Comparison of ENCODE assay signal across 1 cellular context in the genomic region with DNA sequence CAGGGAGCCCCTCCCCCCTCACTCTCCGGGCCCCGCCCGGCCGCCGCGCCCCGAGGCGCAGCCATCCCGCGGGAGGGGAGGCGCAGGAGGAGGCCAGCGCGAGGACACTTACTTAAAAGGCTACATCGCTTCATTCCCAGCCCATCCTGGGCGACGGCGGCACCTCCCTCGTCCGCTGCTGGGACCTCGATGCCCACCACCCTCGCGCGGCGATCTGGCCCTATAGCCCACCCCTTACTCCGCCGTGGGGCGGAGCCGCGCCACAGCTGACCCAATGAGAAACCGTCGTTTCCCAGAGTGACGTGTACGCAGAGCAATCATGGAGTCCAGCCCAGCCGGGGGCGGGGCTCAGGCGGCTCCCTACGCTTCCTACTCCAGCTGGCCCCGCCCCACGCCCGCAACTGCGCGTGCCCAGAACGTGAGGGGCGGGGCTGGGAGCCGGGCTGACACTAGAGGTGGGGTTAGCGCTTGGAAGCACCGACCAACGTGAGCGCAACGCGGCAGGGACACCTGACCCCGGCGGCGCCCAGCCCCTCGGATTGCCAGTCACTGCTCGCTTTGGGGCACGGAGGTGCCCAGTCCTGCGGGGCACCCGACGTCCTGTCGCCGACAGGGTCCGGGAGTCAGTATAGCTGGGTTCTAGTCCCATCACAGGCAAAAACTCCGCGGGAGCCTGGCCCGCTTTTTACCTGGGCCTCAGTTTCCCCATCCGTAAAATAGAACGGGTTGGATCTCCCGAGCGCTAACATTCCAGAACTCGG.
TF ChIP-seq lines count a peak whose summit lies in the region.

Gene ANKRD27, minus strand, starts transcription at position 222 of the 761 bp plus-strand sequence. CDS start 16,165 bp downstream, outside the sequence.

TF ChIP-seq in K562, 482 proteins besides CTCF, POLR2A, EP300 and RAD21 (continued from another document):
- peak; percentile 85 for TF ChIP-seq VEZF1 (CRISPR knock-in tag; IDR thresholded peaks at IDR 0.05)
- TF ChIP-seq SNIP1 (IDR thresholded peaks at IDR 0.05; ENCODE audit: low read depth): no peak
- TF ChIP-seq MEIS2 (IDR thresholded peaks at IDR 0.05; ENCODE audit: partially characterized antibody): peak; percentile 29
- TF ChIP-seq MED1 (CRISPR knock-in tag; IDR thresholded peaks at IDR 0.05; ENCODE audit: borderline replicate concordance): no peak
- no peak for TF ChIP-seq TEAD4 (IDR thresholded peaks at IDR 0.05; ENCODE audit: low read length)
- TF ChIP-seq TEAD4 (CRISPR knock-in tag; IDR thresholded peaks at IDR 0.05; ENCODE audit: borderline replicate concordance): no peak
- TF ChIP-seq RBM14 (IDR thresholded peaks at IDR 0.05; ENCODE audit: borderline replicate concordance, insufficient read depth, low read depth, low read length): no peak
- peak; percentile 68 to 81; a peak in 3 of 4 replicates for TF ChIP-seq MNT (conservative IDR thresholded peaks at IDR 0.05)
- no peak for TF ChIP-seq RNF2 (IDR thresholded peaks at IDR 0.05)
- TF ChIP-seq ZNF175 (CRISPR knock-in tag; IDR thresholded peaks at IDR 0.05; ENCODE audit: low read depth): no peak
- no peak for TF ChIP-seq HMG20B (CRISPR knock-in tag; IDR thresholded peaks at IDR 0.05)
- TF ChIP-seq MAFF (IDR thresholded peaks at IDR 0.05; ENCODE audit: low read length): no peak
- peak; percentile 32 for TF ChIP-seq MAX (CRISPR knock-in tag; IDR thresholded peaks at IDR 0.05)
- TF ChIP-seq BRD4 (IDR thresholded peaks at IDR 0.05): no peak
- TF ChIP-seq CHCHD3 (CRISPR knock-in tag; IDR thresholded peaks at IDR 0.05): no peak
- TF ChIP-seq SP1 (CRISPR knock-in tag; IDR thresholded peaks at IDR 0.05): peak; percentile 88
- peak; percentile 19 for TF ChIP-seq FIP1L1 (IDR thresholded peaks at IDR 0.05; ENCODE audit: low read depth, low read length, poor library complexity, severe bottlenecking)
- 0 out of 2 replicates have a peak, but pooled peaks have one; percentile 20 for TF ChIP-seq ZKSCAN1 (IDR thresholded peaks at IDR 0.05; ENCODE audit: low read depth, low read length)
- TF ChIP-seq CREB1 (IDR thresholded peaks at IDR 0.05): 0 out of 2 replicates have a peak, but pooled peaks have one; percentile 7
- TF ChIP-seq CREB1 (CRISPR knock-in tag; IDR thresholded peaks at IDR 0.05): peak; percentile 71
- no peak for TF ChIP-seq NFRKB (IDR thresholded peaks at IDR 0.05; ENCODE audit: low read depth)
- peak; percentile 41; the same call in 1 of the 2 replicates for TF ChIP-seq L3MBTL2 (IDR thresholded peaks at IDR 0.05)
- TF ChIP-seq MBD2 (IDR thresholded peaks at IDR 0.05; ENCODE audit: borderline replicate concordance, low read depth): peak; percentile 95
- peak; percentile 85 for TF ChIP-seq NFYB (IDR thresholded peaks at IDR 0.05; ENCODE audit: extremely low read depth, insufficient read length)
- peak; percentile 49 for TF ChIP-seq HMGN3 (IDR thresholded peaks at IDR 0.05; ENCODE audit: borderline replicate concordance, extremely low read depth, insufficient read length, low read depth, low read length)
